ENCODE assay signal across 8 cellular contexts in genomic region chr9:112380102-112380581, GRCh38. TPM values are rescaled to one million over a fixed set of nuclear protein-coding genes. Genes with fewer than 3 reads are reported as not detected.
DNase-seq lines count a peak whose midpoint lies in the region; ATAC-seq, FAIRE-seq and TF ChIP-seq lines count a peak whose summit lies in the region.

Gene HSDL2, plus strand, starts transcription at chr9:112380108. Its CDS starts 56 bp downstream, at chr9:112380164.

- H3K9ac ChIP-seq in Karpas-422 (ENCODE audit: low read length) = peak within 1 kb of the TSS; percentile 90

- peak within 1 kb of the TSS; percentile 98 for H3K27ac Mint-ChIP-seq in activated naive CD4-positive, alpha-beta T cell treated with anti-CD3 and anti-CD28 coated beads, Interleukin-2, amount 50 U/mL, for 24 hours

- no peaks in the 10 kb centered on the region for H3K9me3 ChIP-seq in Karpas-422 (ENCODE audit: low read length)
- no peaks in the 10 kb centered on the region for H3K9me3 ChIP-seq in cardiac muscle cell (ENCODE audit: low read depth)

- H3K4me1 Mint-ChIP-seq in activated naive CD4-positive, alpha-beta T cell treated with anti-CD3 and anti-CD28 coated beads, Interleukin-2, amount 50 U/mL, for 24 hours = peaks cover 53% of the 10 kb centered on the region

- H3K27me3 ChIP-seq in Karpas-422 (ENCODE audit: low read length) (no peaks in the 10 kb centered on the region), cardiac muscle cell (no peaks in the 10 kb centered on the region)

- H3K36me3 Mint-ChIP-seq in activated naive CD4-positive, alpha-beta T cell treated with anti-CD3 and anti-CD28 coated beads, Interleukin-2, amount 50 U/mL, for 24 hours = no peaks in the 10 kb centered on the region

- H4K20me1 ChIP-seq in Karpas-422 (ENCODE audit: insufficient read depth, low read depth, low read length) = no peaks in the 10 kb centered on the region

- no peaks in the 10 kb centered on the region for H3K9me3 Mint-ChIP-seq in activated naive CD4-positive, alpha-beta T cell treated with anti-CD3 and anti-CD28 coated beads, Interleukin-2, amount 50 U/mL, for 24 hours

- peak; percentile 26 for ATAC-seq in GM21717 (IDR thresholded peaks at IDR 0.05; ENCODE audit: unreplicated experiment)

- no peak for FAIRE-seq in GM12892 (lab: Jason Lieb, UNC)

- H3K79me2 ChIP-seq in Karpas-422 (ENCODE audit: low read length) = peaks cover 50% of the 10 kb centered on the region

- TF ChIP-seq POLR2A in GM12892 (IDR thresholded peaks at IDR 0.05; ENCODE audit: low read depth, low read length) = no peak

- peaks cover 62% of the 10 kb centered on the region for H3K4me1 ChIP-seq in Karpas-422 (ENCODE audit: low read length)
- peaks cover 8% of the 10 kb centered on the region for H3K4me1 ChIP-seq in cardiac muscle cell (ENCODE audit: low read depth)

- H2AFZ ChIP-seq in Karpas-422 (ENCODE audit: low read length) = peak within 1 kb of the TSS; percentile 87

- DNase-seq in GM10248 (ENCODE audit: extremely low spot score) (peak; percentile 30), Karpas-422 (peak; percentile 72), cardiac muscle cell (ENCODE audit: low read depth in 1 of 2, low spot score in 1 of 2) (peak in 1 of 2 donors; percentile 60), posterior vena cava (ENCODE audit: low spot score) (no peak), NCI-H748 (lab: John Stamatoyannopoulos, UW; ENCODE audit: unreplicated experiment) (no peak), GM12892 (ENCODE audit: insufficient read length) (no peak)

- H3K36me3 ChIP-seq in Karpas-422 (ENCODE audit: insufficient read depth, low read length) (no peaks in the 10 kb centered on the region), cardiac muscle cell (no peaks in the 10 kb centered on the region)

- intact Hi-C loops in posterior vena cava (cut with DNase I) = no loop called here

- peak within 1 kb of the TSS; percentile 98 for H3K4me2 ChIP-seq in Karpas-422 (ENCODE audit: low read depth, low read length, poor library complexity, severe bottlenecking)

- CTCF ChIA-PET in GM10248 (lab: Yijun Ruan, JAX) = interaction anchor here (0.8 to 4.8 kb wide), 9 partner anchors 19 to 618 kb away, joined by 3 to 36 read pairs (median 4); partner anchors contain the start of gene PTBP3

- H3K9me2 ChIP-seq in Karpas-422 (replicated peaks; ENCODE audit: insufficient read depth, low read length) = no peaks in the 10 kb centered on the region

- peak within 1 kb of the TSS; percentile 100 for H3K4me3 Mint-ChIP-seq in activated naive CD4-positive, alpha-beta T cell treated with anti-CD3 and anti-CD28 coated beads, Interleukin-2, amount 50 U/mL, for 24 hours

- no peak for TF ChIP-seq CTCF in GM10248 (IDR thresholded peaks at IDR 0.05; ENCODE audit: control extremely low read depth, extremely low read depth, low read depth, missing control alignments)
- no peak for TF ChIP-seq CTCF in cardiac muscle cell (IDR thresholded peaks at IDR 0.05; ENCODE audit: low read depth, low read length)

- H3K27ac ChIP-seq in Karpas-422 (ENCODE audit: low read length) (peak within 1 kb of the TSS; percentile 69), cardiac muscle cell (peak within 1 kb of the TSS; percentile 98)

- H3K4me3 ChIP-seq in Karpas-422 (ENCODE audit: low read length) (peak within 1 kb of the TSS; percentile 85), cardiac muscle cell (peak within 1 kb of the TSS; percentile 46)

- POLR2A ChIA-PET in GM10248 (lab: Yijun Ruan, JAX) = interaction anchor here (0.5 to 0.6 kb wide), 3 partner anchors 11 to 430 kb away, joined by 3 to 4 read pairs (median 3); no protein-coding TSS in a partner anchor

- no peaks in the 10 kb centered on the region for H3K27me3 Mint-ChIP-seq in activated naive CD4-positive, alpha-beta T cell treated with anti-CD3 and anti-CD28 coated beads, Interleukin-2, amount 50 U/mL, for 24 hours

RNA-seq across cellular contexts. Expression of gene HSDL2, which starts in this region (rescaled TPM):
- total RNA-seq in Karpas-422 (2014; rRNA removed; shearing (Covaris generic); ENCODE audit: low replicate concordance) = 18.4 and 47.3 TPM in 2 replicates
- total RNA-seq in cardiac muscle cell (35.4 and 46.4 TPM in 2 replicates), posterior vena cava (10 to 100 TPM; 34.8 to 46.2 TPM)
- polyA plus RNA-seq in cardiac muscle cell = 43.8 and 58.1 TPM in 2 replicates
- polyA plus RNA-seq in GM12892 (2012; ENCODE audit: missing spikeins) = 40.5 TPM

Comparison
In these comparisons a context has a peak if more than half of its experiments do, and no peak if none do; other contexts are left out.
1. DNase-seq: peak in GM10248 (single experiment) and Karpas-422 (single experiment); none in posterior vena cava (single experiment), NCI-H748 (single experiment) and GM12892 (single experiment).